ENCODE assay signal across 1 cellular context in the genomic region with DNA sequence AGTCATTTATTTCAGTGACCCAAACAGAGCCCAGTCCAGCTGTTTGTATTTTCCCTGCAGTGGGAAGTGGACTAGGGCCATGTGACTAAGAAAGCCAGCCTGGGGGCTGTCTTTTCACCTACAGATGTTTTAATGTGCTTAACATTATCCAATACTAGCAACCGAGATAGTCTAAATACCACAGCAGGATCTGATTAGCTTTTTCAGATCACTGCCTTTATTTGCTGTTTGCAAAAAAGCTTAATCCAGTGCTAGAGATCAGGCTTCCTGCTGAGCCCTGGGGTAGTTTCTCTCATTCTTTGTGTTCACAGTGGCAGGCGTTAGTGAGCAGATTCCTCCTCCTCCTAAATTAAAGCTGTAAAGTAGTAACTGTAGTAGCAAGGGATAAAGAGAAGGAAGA.
TF ChIP-seq lines count a peak whose summit lies in the region.

No MANE protein-coding gene starts in this region.

TF ChIP-seq in HEK293, 187 proteins besides CTCF, POLR2A, EP300 and RAD21 (continued from another document):
- TF ChIP-seq REST (tag by site-specific recombination; IDR thresholded peaks at IDR 0.05) = no peak
- no peak for TF ChIP-seq YY2 (tag by site-specific recombination; IDR thresholded peaks at IDR 0.05)
- no peak for TF ChIP-seq ZNF76 (tag by site-specific recombination; IDR thresholded peaks at IDR 0.05; ENCODE audit: borderline replicate concordance, low read depth)
- peak; percentile 58 for TF ChIP-seq OSR2 (tag by site-specific recombination; IDR thresholded peaks at IDR 0.05)
- no peak for TF ChIP-seq SALL2 (tag by site-specific recombination; IDR thresholded peaks at IDR 0.05; ENCODE audit: borderline replicate concordance)
- TF ChIP-seq PRDM1 (tag by site-specific recombination; IDR thresholded peaks at IDR 0.05) = no peak
- TF ChIP-seq ZNF521 (tag by site-specific recombination; IDR thresholded peaks at IDR 0.05) = no peak
- no peak for TF ChIP-seq SCRT1 (tag by site-specific recombination; IDR thresholded peaks at IDR 0.05; ENCODE audit: borderline replicate concordance)
- TF ChIP-seq ZBTB20 (tag by site-specific recombination; IDR thresholded peaks at IDR 0.05) = no peak
- no peak for TF ChIP-seq RBAK (tag by site-specific recombination; IDR thresholded peaks at IDR 0.05)
- TF ChIP-seq TRIM28 (IDR thresholded peaks at IDR 0.05; ENCODE audit: borderline replicate concordance, low read length) = 0 out of 2 replicates have a peak, but pooled peaks have one; percentile 42
- TF ChIP-seq ZNF843 (tag by site-specific recombination; IDR thresholded peaks at IDR 0.05) = 0 out of 2 replicates have a peak, but pooled peaks have one; percentile 22
- no peak for TF ChIP-seq ZNF248 (tag by site-specific recombination; IDR thresholded peaks at IDR 0.05)
